Comparison of ENCODE assay signal across 8 cellular contexts in the genomic region with DNA sequence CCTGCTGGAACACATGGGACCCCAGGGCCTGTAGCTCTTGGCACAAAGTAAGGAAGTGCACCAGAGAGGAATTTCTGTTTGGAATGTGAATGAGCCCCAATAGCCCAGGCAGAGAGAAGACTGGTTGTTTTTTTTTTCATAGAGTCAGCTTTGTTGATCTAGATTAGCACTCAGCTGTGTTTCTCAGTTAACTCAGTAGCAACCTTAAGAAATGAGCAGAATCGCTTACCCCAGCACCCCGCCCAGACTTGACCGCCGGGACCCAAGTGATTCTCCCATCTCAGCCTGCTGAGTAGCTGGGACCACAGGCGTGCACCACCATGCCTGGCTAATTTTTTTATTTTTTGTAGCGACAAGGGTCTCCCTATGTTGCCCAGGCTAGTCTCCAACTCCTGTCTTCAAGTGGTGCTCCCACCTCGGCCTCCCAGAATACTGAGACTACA. TPM values are rescaled to one million over a fixed set of nuclear protein-coding genes. Genes with fewer than 3 reads are reported as not detected.
DNase-seq lines count a peak whose midpoint lies in the region; TF ChIP-seq lines count a peak whose summit lies in the region.

No MANE protein-coding gene starts in this region.

- H3K9me3 ChIP-seq in PC-9 (ENCODE audit: insufficient read depth, low read depth), result no peaks in the 10 kb centered on the region
- H3K9me3 ChIP-seq in neutrophil, result no peaks in the 10 kb centered on the region

- H2AFZ ChIP-seq in PC-9, result no peak overlapping the region

- H3K4me1 ChIP-seq in PC-9 (replicated peaks; ENCODE audit: insufficient read depth) (peaks cover 43% of the 10 kb centered on the region), neutrophil (ENCODE audit: control insufficient read depth in 1 of 2, insufficient read depth in 1 of 2, low read depth in 1 of 2, low read length in 1 of 2) (peaks cover 57 to 60% of the 10 kb centered on the region in 2 experiments)

- H3K4me3 ChIP-seq in GM08714 (ENCODE audit: low read length) (peak overlapping the region; percentile 87), PC-9 (peak overlapping the region; percentile 96), epithelial cell of esophagus (ENCODE audit: low read length) (peak overlapping the region; percentile 84), neutrophil (ENCODE audit: low read depth in 1 of 2, low read length in 1 of 2) (peak overlapping the region in 1 of 2 experiments; percentile 4)

- CTCF ChIA-PET in PC-9 (lab: Charles Lee), result interaction anchor here (0.7 kb wide), 2 partner anchors 108 to 401 kb away, joined by 3 to 4 read pairs; no protein-coding TSS in a partner anchor

- no peaks in the 10 kb centered on the region for H3K9me2 ChIP-seq in PC-9 (ENCODE audit: insufficient read depth)

- H3F3A ChIP-seq in PC-9 (ENCODE audit: insufficient read depth, low read depth), result peaks cover 6% of the 10 kb centered on the region

- BruUV-seq in PC-9 (replicated peaks; lab: Mats Ljungman, UMichigan), result TSS peak; percentile 0

- 0 out of 2 replicates have a peak overlapping the region, but pooled peaks have one; percentile 10 for H3K27ac ChIP-seq in PC-9
- peak overlapping the region; percentile 96 for H3K27ac ChIP-seq in neutrophil

- H3K36me3 ChIP-seq in PC-9 (ENCODE audit: low read depth), result peaks cover 18% of the 10 kb centered on the region
- H3K36me3 ChIP-seq in neutrophil, result peaks cover 12% of the 10 kb centered on the region

- POLR2A ChIA-PET in PC-9 (lab: Charles Lee; ENCODE audit: unreplicated experiment), result interaction anchor here (0.6 to 0.7 kb wide), 4 partner anchors 9 to 365 kb away, joined by 5 to 11 read pairs (median 8); a partner anchor contains a TSS

- no peaks in the 10 kb centered on the region for H3K27me3 ChIP-seq in PC-9 (ENCODE audit: insufficient read depth, low read depth)
- no peaks in the 10 kb centered on the region for H3K27me3 ChIP-seq in neutrophil

- peak in 1 of 2 experiments; percentile 51 for DNase-seq in PC-9
- DNase-seq in epithelial cell of esophagus (ENCODE audit: low read depth), result no peak
- DNase-seq in GDM1 (lab: John Stamatoyannopoulos, UW), result no peak
- DNase-seq in GM19240 (ENCODE audit: insufficient read length, low spot score), result no peak
- no peak for DNase-seq in ecto neural progenitor cell (ENCODE audit: low spot score)
- DNase-seq in GOT3 (lab: John Stamatoyannopoulos, UW), result no peak

- peak overlapping the region; percentile 96 for H3K4me2 ChIP-seq in PC-9

- H4K20me1 ChIP-seq in PC-9 (ENCODE audit: insufficient read depth), result peaks cover 3% of the 10 kb centered on the region; the same call in 1 of the 2 replicates

- TF ChIP-seq CTCF in PC-9 (conservative IDR thresholded peaks at IDR 0.05), result no peak
- TF ChIP-seq CTCF in epithelial cell of esophagus (IDR thresholded peaks at IDR 0.05; ENCODE audit: insufficient read depth, low read depth, low read length, missing control alignments), result no peak
- no peak for TF ChIP-seq CTCF in neutrophil (IDR thresholded peaks at IDR 0.05)

- intact Hi-C loops in PC-9 (cut with micrococcal nuclease; ENCODE audit: unreplicated experiment), result no loop called here

- H3K79me2 ChIP-seq in PC-9 (ENCODE audit: low read depth), result peaks cover 87% of the 10 kb centered on the region

RNA-seq across cellular contexts. Expression of a gene that starts 2.8 kb away (rescaled TPM):
- 31.3 and 42.8 TPM in 2 replicates for total RNA-seq in PC-9 (2021)

RNA-seq across cellular contexts. Expression of a gene that starts 3.0 kb away (rescaled TPM):
- total RNA-seq in PC-9 (2021), result 97.7 and 116 TPM in 2 replicates
